ENCODE assay signal across 7 cellular contexts in the genomic region with DNA sequence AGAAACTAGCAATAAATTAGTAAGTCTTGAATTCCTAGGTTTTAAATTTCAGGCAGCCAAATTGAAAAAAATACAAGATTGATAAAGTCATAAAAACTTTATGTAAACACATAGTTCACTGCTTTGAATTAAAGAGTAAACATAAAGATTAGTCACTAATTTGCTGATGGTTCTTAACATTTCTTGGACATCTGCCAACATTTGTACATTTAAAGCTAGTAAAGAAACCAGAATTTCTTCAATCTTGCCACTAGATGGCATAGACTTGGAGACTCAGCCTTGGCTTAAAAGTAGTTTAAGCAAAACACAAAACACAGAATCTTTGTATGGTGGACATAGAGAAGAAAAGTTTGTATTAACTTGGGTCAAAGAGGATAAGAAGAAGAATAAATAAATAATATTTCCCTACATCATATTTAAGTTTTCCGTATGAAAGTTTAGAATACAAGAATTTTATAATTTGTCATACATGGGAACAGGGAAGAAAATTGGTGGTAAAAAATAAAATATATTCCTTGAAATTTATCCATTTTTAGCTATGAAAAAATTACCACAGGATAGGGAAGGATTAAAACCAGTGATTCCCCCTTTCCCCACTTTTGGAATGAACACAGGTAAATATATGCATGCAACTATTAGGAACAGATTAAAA. TPM values are rescaled to one million over a fixed set of nuclear protein-coding genes. Genes with fewer than 3 reads are reported as not detected.
A peak's percentile ranks its signal among the peaks of the same experiment; 100 is the strongest.
DNase-seq lines count a peak whose midpoint lies in the region; ATAC-seq and TF ChIP-seq lines count a peak whose summit lies in the region.

No MANE protein-coding gene starts in this region.

- H3K9me3 ChIP-seq in adrenal gland (replicated peaks in 1 of 3), result no peaks in the 10 kb centered on the region
- no peaks in the 10 kb centered on the region for H3K9me3 ChIP-seq in thyroid gland

- H3K27me3 ChIP-seq in adrenal gland (no peaks in the 10 kb centered on the region), thyroid gland (no peaks in the 10 kb centered on the region)

- intact Hi-C loops in adrenal gland (cut with DNase I), result no loop called here
- intact Hi-C loops in thyroid gland (cut with DNase I), result no loop called here

- H3K4me1 ChIP-seq in adrenal gland (replicated peaks in 1 of 2), result no peaks in the 10 kb centered on the region
- no peaks in the 10 kb centered on the region for H3K4me1 ChIP-seq in thyroid gland

- H3K27ac ChIP-seq in adrenal gland (no peak overlapping the region), thyroid gland (no peak overlapping the region)

- ATAC-seq in HG03066 (IDR thresholded peaks at IDR 0.05; ENCODE audit: low read depth, unreplicated experiment), result peak; percentile 45

- TF ChIP-seq CTCF in GM12865 (IDR thresholded peaks at IDR 0.05; ENCODE audit: insufficient read depth, low read depth, low read length, missing control alignments), result peak; percentile 49
- peak; percentile 62 to 75 (median 68) for TF ChIP-seq CTCF in adrenal gland (IDR thresholded peaks at IDR 0.05)
- peak; percentile 41 to 71 (median 58) for TF ChIP-seq CTCF in thyroid gland (IDR thresholded peaks at IDR 0.05)

- H3K4me3 ChIP-seq in GM12865 (ENCODE audit: low read depth, low read length), result no peak overlapping the region
- H3K4me3 ChIP-seq in adrenal gland, result no peak overlapping the region
- no peak overlapping the region for H3K4me3 ChIP-seq in thyroid gland (replicated peaks in 1 of 3)

- peak; percentile 55 for DNase-seq in GM12865 (ENCODE audit: low read depth)
- DNase-seq in NCI-H2227 treated with DMSO at 0.1 percent for 48 hours (lab: John Stamatoyannopoulos, UW), result peak; percentile 54
- DNase-seq in adrenal gland, result no peak
- DNase-seq in iPS-NIHi11 (ENCODE audit: low spot score), result peak; percentile 31
- no peak for DNase-seq in thyroid gland
- no peak for DNase-seq in activated naive CD4-positive, alpha-beta T cell (lab: John Stamatoyannopoulos, UW)

- TF ChIP-seq POLR2A in adrenal gland (IDR thresholded peaks at IDR 0.05), result no peak
- no peak for TF ChIP-seq POLR2A in thyroid gland (IDR thresholded peaks at IDR 0.05)

- H3K36me3 ChIP-seq in adrenal gland (replicated peaks in 1 of 2), result no peaks in the 10 kb centered on the region
- H3K36me3 ChIP-seq in thyroid gland, result no peaks in the 10 kb centered on the region

- 4 to 6% (median 5%) methylated on average over 1 of the region's 1 CpG for WGBS in adrenal gland, 4 donors
- WGBS in thyroid gland, 2 donors, result 3% methylated on average over 1 of the region's 1 CpG

RNA-seq across cellular contexts. Expression of gene FAM135A, which starts 41.7 kb away (rescaled TPM):
- total RNA-seq in adrenal gland (10 to 100 TPM; 10.3 to 33.9 (median 15.1) TPM), thyroid gland (10 to 100 TPM; 17.0 to 42.9 (median 27.3) TPM)
- 1 to 10 TPM; 6.8 to 8.6 (median 7.4) TPM for polyA plus RNA-seq in adrenal gland

Comparison
In these comparisons a context has a peak if more than half of its experiments do, and no peak if none do; other contexts are left out.
1. DNase-seq: peak in GM12865 (single experiment), NCI-H2227 treated with DMSO at 0.1 percent for 48 hours (single experiment) and iPS-NIHi11 (single experiment); none in adrenal gland (0 of 7), thyroid gland (0 of 2) and activated naive CD4-positive, alpha-beta T cell (0 of 4).
2. Peak in every context shown above with its lines, with median percentiles within 50 percentile points of each other: CTCF ChIP-seq.